ENCODE assay signal across 1 cellular context in the genomic region with DNA sequence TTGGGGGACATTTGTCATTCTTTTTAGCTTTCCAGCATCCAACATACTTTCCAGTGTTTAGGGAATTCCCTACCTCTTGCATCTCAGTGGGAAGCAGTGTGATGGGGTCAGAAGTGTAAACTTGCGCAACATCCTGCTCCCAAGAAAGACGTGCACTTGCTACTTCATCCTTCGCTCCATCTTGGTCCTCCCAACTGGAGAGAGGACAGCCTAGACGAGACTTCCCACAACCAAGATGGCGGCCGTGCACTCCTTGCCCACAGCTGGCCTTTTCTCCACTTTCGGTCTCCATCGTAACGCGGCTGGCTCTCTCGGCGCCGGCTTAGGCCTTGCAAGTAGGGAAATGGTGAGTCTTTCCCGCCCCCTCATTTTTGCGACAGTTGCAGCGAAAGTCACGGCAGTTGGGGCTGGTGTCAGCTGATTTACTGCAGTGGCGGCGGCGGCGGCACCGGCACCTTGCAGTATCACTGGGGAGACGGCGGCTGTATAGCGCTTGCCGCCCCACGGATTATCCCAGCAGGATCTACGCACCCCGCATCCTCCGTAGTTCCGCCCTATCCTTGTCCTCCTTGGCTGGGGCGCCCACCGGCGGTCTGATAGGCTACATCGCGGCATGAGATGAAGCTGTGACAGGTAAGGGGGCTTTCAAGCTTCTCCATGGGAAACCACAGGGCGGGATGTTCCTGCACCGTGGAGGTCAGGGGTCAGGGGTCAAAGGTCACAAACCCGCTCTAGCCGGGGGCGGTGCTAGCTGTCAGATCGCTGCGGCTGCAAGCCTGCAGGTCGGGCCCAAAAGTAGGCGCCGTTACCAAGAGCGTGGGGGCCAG.
TF ChIP-seq lines count a peak whose summit lies in the region.

A gene (plus strand): TSS at position 416 of the 827 bp plus-strand sequence. CDS start 21,157 bp downstream, outside the sequence.

TF ChIP-seq in GM23338, 12 proteins besides CTCF, POLR2A, EP300 and RAD21 (continued from another document):
- TF ChIP-seq, protein P1, sequence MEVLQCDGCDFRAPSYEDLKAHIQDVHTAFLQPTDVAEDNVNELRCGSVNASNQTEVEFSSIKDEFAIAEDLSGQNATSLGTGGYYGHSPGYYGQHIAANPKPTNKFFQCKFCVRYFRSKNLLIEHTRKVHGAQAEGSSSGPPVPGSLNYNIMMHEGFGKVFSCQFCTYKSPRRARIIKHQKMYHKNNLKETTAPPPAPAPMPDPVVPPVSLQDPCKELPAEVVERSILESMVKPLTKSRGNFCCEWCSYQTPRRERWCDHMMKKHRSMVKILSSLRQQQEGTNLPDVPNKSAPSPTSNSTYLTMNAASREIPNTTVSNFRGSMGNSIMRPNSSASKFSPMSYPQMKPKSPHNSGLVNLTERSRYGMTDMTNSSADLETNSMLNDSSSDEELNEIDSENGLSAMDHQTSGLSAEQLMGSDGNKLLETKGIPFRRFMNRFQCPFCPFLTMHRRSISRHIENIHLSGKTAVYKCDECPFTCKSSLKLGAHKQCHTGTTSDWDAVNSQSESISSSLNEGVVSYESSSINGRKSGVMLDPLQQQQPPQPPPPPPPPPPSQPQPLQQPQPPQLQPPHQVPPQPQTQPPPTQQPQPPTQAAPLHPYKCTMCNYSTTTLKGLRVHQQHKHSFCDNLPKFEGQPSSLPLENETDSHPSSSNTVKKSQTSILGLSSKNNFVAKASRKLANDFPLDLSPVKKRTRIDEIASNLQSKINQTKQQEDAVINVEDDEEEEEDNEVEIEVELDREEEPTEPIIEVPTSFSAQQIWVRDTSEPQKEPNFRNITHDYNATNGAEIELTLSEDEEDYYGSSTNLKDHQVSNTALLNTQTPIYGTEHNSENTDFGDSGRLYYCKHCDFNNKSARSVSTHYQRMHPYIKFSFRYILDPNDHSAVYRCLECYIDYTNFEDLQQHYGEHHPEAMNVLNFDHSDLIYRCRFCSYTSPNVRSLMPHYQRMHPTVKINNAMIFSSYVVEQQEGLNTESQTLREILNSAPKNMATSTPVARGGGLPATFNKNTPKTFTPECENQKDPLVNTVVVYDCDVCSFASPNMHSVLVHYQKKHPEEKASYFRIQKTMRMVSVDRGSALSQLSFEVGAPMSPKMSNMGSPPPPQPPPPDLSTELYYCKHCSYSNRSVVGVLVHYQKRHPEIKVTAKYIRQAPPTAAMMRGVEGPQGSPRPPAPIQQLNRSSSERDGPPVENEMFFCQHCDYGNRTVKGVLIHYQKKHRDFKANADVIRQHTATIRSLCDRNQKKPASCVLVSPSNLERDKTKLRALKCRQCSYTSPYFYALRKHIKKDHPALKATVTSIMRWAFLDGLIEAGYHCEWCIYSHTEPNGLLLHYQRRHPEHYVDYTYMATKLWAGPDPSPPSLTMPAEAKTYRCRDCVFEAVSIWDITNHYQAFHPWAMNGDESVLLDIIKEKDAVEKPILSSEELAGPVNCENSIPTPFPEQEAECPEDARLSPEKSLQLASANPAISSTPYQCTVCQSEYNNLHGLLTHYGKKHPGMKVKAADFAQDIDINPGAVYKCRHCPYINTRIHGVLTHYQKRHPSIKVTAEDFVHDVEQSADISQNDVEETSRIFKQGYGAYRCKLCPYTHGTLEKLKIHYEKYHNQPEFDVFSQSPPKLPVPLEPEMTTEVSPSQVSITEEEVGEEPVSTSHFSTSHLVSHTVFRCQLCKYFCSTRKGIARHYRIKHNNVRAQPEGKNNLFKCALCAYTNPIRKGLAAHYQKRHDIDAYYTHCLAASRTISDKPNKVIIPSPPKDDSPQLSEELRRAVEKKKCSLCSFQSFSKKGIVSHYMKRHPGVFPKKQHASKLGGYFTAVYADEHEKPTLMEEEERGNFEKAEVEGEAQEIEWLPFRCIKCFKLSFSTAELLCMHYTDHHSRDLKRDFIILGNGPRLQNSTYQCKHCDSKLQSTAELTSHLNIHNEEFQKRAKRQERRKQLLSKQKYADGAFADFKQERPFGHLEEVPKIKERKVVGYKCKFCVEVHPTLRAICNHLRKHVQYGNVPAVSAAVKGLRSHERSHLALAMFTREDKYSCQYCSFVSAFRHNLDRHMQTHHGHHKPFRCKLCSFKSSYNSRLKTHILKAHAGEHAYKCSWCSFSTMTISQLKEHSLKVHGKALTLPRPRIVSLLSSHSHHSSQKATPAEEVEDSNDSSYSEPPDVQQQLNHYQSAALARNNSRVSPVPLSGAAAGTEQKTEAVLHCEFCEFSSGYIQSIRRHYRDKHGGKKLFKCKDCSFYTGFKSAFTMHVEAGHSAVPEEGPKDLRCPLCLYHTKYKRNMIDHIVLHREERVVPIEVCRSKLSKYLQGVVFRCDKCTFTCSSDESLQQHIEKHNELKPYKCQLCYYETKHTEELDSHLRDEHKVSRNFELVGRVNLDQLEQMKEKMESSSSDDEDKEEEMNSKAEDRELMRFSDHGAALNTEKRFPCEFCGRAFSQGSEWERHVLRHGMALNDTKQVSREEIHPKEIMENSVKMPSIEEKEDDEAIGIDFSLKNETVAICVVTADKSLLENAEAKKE (CRISPR knock-in tag; IDR thresholded peaks at IDR 0.05): peak; percentile 45; the same call in 1 of the 2 replicates
- TF ChIP-seq ZNF114 (CRISPR knock-in tag; IDR thresholded peaks at IDR 0.05): no peak; the same call in 1 of the 2 replicates
- TF ChIP-seq JUNB (IDR thresholded peaks at IDR 0.05; ENCODE audit: unreplicated experiment): no peak
- TF ChIP-seq, protein P2, sequence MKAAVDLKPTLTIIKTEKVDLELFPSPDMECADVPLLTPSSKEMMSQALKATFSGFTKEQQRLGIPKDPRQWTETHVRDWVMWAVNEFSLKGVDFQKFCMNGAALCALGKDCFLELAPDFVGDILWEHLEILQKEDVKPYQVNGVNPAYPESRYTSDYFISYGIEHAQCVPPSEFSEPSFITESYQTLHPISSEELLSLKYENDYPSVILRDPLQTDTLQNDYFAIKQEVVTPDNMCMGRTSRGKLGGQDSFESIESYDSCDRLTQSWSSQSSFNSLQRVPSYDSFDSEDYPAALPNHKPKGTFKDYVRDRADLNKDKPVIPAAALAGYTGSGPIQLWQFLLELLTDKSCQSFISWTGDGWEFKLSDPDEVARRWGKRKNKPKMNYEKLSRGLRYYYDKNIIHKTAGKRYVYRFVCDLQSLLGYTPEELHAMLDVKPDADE (IDR thresholded peaks at IDR 0.05): peak; percentile 92
- no peak for TF ChIP-seq NANOG (IDR thresholded peaks at IDR 0.05; ENCODE audit: borderline replicate concordance)
